Comparison of ENCODE assay signal across 14 cellular contexts in the genomic region with DNA sequence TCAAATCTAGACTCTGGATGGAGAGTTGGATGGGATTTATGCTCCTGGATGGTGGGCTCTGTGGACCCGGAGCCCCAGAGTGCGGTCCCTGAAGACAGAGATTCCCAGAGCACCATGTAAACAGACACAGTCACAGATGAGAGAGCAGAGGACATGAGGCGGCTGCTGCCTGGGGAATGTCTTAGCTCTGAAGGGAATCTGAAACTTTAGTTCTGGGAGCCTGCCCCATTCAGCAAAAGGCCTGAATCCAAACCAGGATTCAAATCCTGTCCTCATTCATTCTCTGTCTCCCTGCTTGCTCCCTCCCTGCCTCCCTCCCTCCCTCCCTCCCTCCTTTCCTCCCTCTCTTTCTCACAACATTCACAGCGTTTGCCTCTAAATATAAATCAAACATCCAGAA. TPM values are rescaled to one million over a fixed set of nuclear protein-coding genes. Genes with fewer than 3 reads are reported as not detected.
A peak's percentile ranks its signal among the peaks of the same experiment; 100 is the strongest.
DNase-seq lines count a peak whose midpoint lies in the region; ATAC-seq and TF ChIP-seq lines count a peak whose summit lies in the region.
"Had no signal": no experiment of that assay in that cellular context is flagged by ENCODE, and none has a peak within 500 bp of the region (broad histone marks: within the 10 kb centered on the region; RNA-seq: fewer than 3 reads in every experiment).

No MANE protein-coding gene starts in this region.

- no peaks in the 10 kb centered on the region for H3K36me3 ChIP-seq in GM23248 (ENCODE audit: low read depth)
- no peaks in the 10 kb centered on the region for H3K36me3 ChIP-seq in smooth muscle cell (ENCODE audit: low read depth)

- peak overlapping the region; percentile 64 for H3K27ac ChIP-seq in GM23248
- H3K27ac ChIP-seq in cingulate gyrus (ENCODE audit: low read depth, low read length), result peak overlapping the region; percentile 71
- H3K27ac ChIP-seq in smooth muscle cell (ENCODE audit: low read depth), result peak overlapping the region; percentile 90
- H3K27ac ChIP-seq in foreskin keratinocyte, result no peak overlapping the region
- H3K27ac ChIP-seq: RWPE1 had no signal

- no peak for TF ChIP-seq POLR2A in erythroblast (IDR thresholded peaks at IDR 0.05; ENCODE audit: low read length)

- TF ChIP-seq CTCF in mesothelial cell of epicardium (IDR thresholded peaks at IDR 0.05; ENCODE audit: unreplicated experiment) (no peak), smooth muscle cell (IDR thresholded peaks at IDR 0.05; ENCODE audit: borderline replicate concordance, insufficient read depth, poor library complexity, severe bottlenecking) (no peak), foreskin keratinocyte (conservative IDR thresholded peaks at IDR 0.05) (no peak)

- H3K27me3 Mint-ChIP-seq in mesothelial cell of epicardium (ENCODE audit: low read depth), result no peaks in the 10 kb centered on the region
- H3K27me3 Mint-ChIP-seq: activated naive CD4-positive, alpha-beta T cell treated with anti-CD3 and anti-CD28 coated beads, Interleukin-2, amount 10 ng/mL, durations not matched to agents 7 days and 5 days had no signal

- peaks cover 7% of the 10 kb centered on the region for H3K9me3 Mint-ChIP-seq in mesothelial cell of epicardium
- H3K9me3 Mint-ChIP-seq: activated naive CD4-positive, alpha-beta T cell treated with anti-CD3 and anti-CD28 coated beads, Interleukin-2, amount 10 ng/mL, durations not matched to agents 7 days and 5 days had no signal

- H3K4me1 Mint-ChIP-seq in mesothelial cell of epicardium, result peaks cover 41% of the 10 kb centered on the region
- H3K4me1 Mint-ChIP-seq: activated naive CD4-positive, alpha-beta T cell treated with anti-CD3 and anti-CD28 coated beads, Interleukin-2, amount 10 ng/mL, durations not matched to agents 7 days and 5 days had no signal

- H3K27me3 ChIP-seq in GM23248 (replicated peaks; ENCODE audit: insufficient read depth) (no peaks in the 10 kb centered on the region), smooth muscle cell (ENCODE audit: low read depth) (no peaks in the 10 kb centered on the region), foreskin keratinocyte (no peaks in the 10 kb centered on the region)

- H3K4me3 ChIP-seq in GM23248 (peak overlapping the region; percentile 23; the same call in 1 of the 2 replicates), smooth muscle cell (peak overlapping the region; percentile 18)
- H3K4me3 ChIP-seq: lung had no signal

- H3K4me3 Mint-ChIP-seq in mesothelial cell of epicardium, result no peak overlapping the region
- H3K4me3 Mint-ChIP-seq: activated CD8-positive, alpha-beta T cell treated with anti-CD3 and anti-CD28 coated beads, Interleukin-2, amount 10 ng/mL, durations not matched to agents 7 days and 5 days; activated naive CD4-positive, alpha-beta T cell treated with anti-CD3 and anti-CD28 coated beads, Interleukin-2, amount 10 ng/mL, durations not matched to agents 7 days and 5 days had no signal

- H3K9ac ChIP-seq in GM23248 (peak overlapping the region; percentile 24; the same call in 1 of the 2 replicates), smooth muscle cell (ENCODE audit: low read depth) (peak overlapping the region; percentile 51)

- H3K4me2 ChIP-seq in GM23248 (ENCODE audit: unreplicated experiment) (peak overlapping the region; percentile 56), smooth muscle cell (peak overlapping the region; percentile 80)

- no peak for DNase-seq in GM23248
- no peak for DNase-seq in mesothelial cell of epicardium (ENCODE audit: low spot score in 2 of 2, unreplicated experiment in 2 of 2)
- DNase-seq in smooth muscle cell (lab: John Stamatoyannopoulos, UW; ENCODE audit: unreplicated experiment), result no peak
- no peak for DNase-seq in foreskin keratinocyte
- no peak for DNase-seq in NCI-H2227 treated with DMSO at 0.1 percent for 48 hours (lab: John Stamatoyannopoulos, UW)
- no peak for DNase-seq in RKO (ENCODE audit: low spot score)
- DNase-seq in erythroblast (lab: John Stamatoyannopoulos, UW), result no peak
- DNase-seq: activated CD8-positive, alpha-beta T cell treated with anti-CD3 and anti-CD28 coated beads, Interleukin-2, amount 10 ng/mL, durations not matched to agents 7 days and 5 days; activated naive CD4-positive, alpha-beta T cell treated with anti-CD3 and anti-CD28 coated beads, Interleukin-2, amount 10 ng/mL, durations not matched to agents 7 days and 5 days; dermis blood vessel endothelial cell; GDM1 had no signal

- ATAC-seq in foreskin keratinocyte, result no peak
- ATAC-seq: activated CD8-positive, alpha-beta T cell treated with anti-CD3 and anti-CD28 coated beads, Interleukin-2, amount 10 ng/mL, durations not matched to agents 7 days and 5 days had no signal

- in situ Hi-C loops in GM23248 (cut with MboI), result no loop called here

- H3K9me3 ChIP-seq in GM23248 (ENCODE audit: low read depth), result no peaks in the 10 kb centered on the region
- no peaks in the 10 kb centered on the region for H3K9me3 ChIP-seq in smooth muscle cell (replicated peaks; ENCODE audit: low read depth)

- H3K4me1 ChIP-seq in GM23248 (ENCODE audit: insufficient read depth) (peaks cover 52% of the 10 kb centered on the region), smooth muscle cell (ENCODE audit: low read depth) (peaks cover 14% of the 10 kb centered on the region), foreskin keratinocyte (no peaks in the 10 kb centered on the region)

- H3K27ac Mint-ChIP-seq in mesothelial cell of epicardium, result peak overlapping the region; percentile 97
- H3K27ac Mint-ChIP-seq: activated CD8-positive, alpha-beta T cell treated with anti-CD3 and anti-CD28 coated beads, Interleukin-2, amount 10 ng/mL, durations not matched to agents 7 days and 5 days; activated naive CD4-positive, alpha-beta T cell treated with anti-CD3 and anti-CD28 coated beads, Interleukin-2, amount 10 ng/mL, durations not matched to agents 7 days and 5 days had no signal

- peak overlapping the region; percentile 42 for H2AFZ ChIP-seq in GM23248
- no peak overlapping the region for H2AFZ ChIP-seq in smooth muscle cell (ENCODE audit: low read depth)

- H3K79me2 ChIP-seq in GM23248 (ENCODE audit: insufficient read depth) (no peaks in the 10 kb centered on the region), smooth muscle cell (ENCODE audit: low read depth) (peaks cover 18% of the 10 kb centered on the region)

- H3K9me2 ChIP-seq in GM23248 (ENCODE audit: insufficient read depth), result no peaks in the 10 kb centered on the region

- 57 to 61% methylated on average over 4 of the region's 4 CpGs for WGBS in GM23248 (ENCODE audit: low coverage in 1 of 2, low lambda C conversion rate in 2 of 2, missing lambda C conversion rate in 2 of 2), 2 experiments
- 19% methylated on average over 4 of the region's 4 CpGs for WGBS in smooth muscle cell (ENCODE audit: low lambda C conversion rate)

- no peaks in the 10 kb centered on the region for H3K36me3 Mint-ChIP-seq in mesothelial cell of epicardium
- H3K36me3 Mint-ChIP-seq: activated naive CD4-positive, alpha-beta T cell treated with anti-CD3 and anti-CD28 coated beads, Interleukin-2, amount 10 ng/mL, durations not matched to agents 7 days and 5 days had no signal

- H4K20me1 ChIP-seq in GM23248 (ENCODE audit: insufficient read depth), result no peaks in the 10 kb centered on the region
- H4K20me1 ChIP-seq in smooth muscle cell (ENCODE audit: low read depth), result no peaks in the 10 kb centered on the region

- H3F3A ChIP-seq in GM23248 (ENCODE audit: insufficient read depth), result peaks cover 21% of the 10 kb centered on the region
- H3F3A ChIP-seq in smooth muscle cell (ENCODE audit: low read depth), result peaks cover 22% of the 10 kb centered on the region

RNA-seq across cellular contexts. Expression of gene CALD1, which starts 49.5 kb away (rescaled TPM):
- 674 and 698 TPM in 2 replicates for total RNA-seq in GM23248 (2014; rRNA removed; shearing (Covaris generic))
- 1,687 and 1,703 TPM in 2 replicates for polyA plus RNA-seq in GM23248 (2016; fragmentation: Nextera tagmentation; extraction: Ambion mirVana)
- total RNA-seq in mesothelial cell of epicardium, result 191 to 211 TPM (median 194 TPM) in 3 replicates
- 948 and 1,024 TPM in 2 replicates for total RNA-seq in smooth muscle cell
- polyA plus RNA-seq in smooth muscle cell, result 1,552 and 1,869 TPM in 2 replicates
- total RNA-seq in foreskin keratinocyte, result 176 and 183 TPM in 2 replicates
- 64.0 and 74.8 TPM in 2 replicates for polyA plus RNA-seq in foreskin keratinocyte
